19 cellular contexts compared by ENCODE assay signal in the genomic region with DNA sequence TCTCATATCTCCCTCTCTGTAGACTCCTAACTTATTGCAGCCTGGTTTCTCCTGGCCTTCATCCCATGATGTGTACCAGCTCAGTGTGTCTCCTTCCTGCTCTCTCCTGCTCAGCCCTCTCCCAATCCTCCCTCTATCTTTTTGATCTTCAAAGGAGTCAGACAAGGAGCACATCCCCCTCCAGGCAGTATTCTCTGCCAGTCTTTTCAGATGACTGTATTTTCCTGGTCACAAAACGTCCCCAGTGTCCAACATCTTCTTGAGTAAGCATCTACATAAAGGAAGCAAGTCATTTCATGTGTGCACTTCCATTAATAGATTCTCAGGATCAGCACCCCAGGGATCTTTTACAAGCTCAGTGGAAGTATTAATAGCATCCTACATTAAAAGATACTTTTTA.
A peak's percentile ranks its signal among the peaks of the same experiment; 100 is the strongest.
DNase-seq lines count a peak whose midpoint lies in the region; FAIRE-seq and TF ChIP-seq lines count a peak whose summit lies in the region.
"Had no signal": no experiment of that assay in that cellular context is flagged by ENCODE, and none has a peak within 500 bp of the region (broad histone marks: within the 10 kb centered on the region; RNA-seq: fewer than 3 reads in every experiment).

No MANE protein-coding gene starts in this region.

- intact Hi-C loops in left ventricle myocardium inferior (cut with micrococcal nuclease): no loop called here
- intact Hi-C loops in cardiac septum (cut with DNase I): no loop called here
- intact Hi-C loops in prostate gland (cut with DNase I): no loop called here

- H3K27me3 ChIP-seq in left ventricle myocardium inferior (ENCODE audit: low read depth) (no peaks in the 10 kb centered on the region), muscle layer of colon (ENCODE audit: control insufficient read depth in 1 of 2, insufficient read depth in 2 of 2, low read length in 2 of 2) (no peaks in the 10 kb centered on the region), stomach smooth muscle (ENCODE audit: control insufficient read depth in 1 of 2, insufficient read depth in 2 of 2, low read length in 2 of 2) (no peaks in the 10 kb centered on the region), prostate gland (replicated peaks; ENCODE audit: insufficient read depth) (no peaks in the 10 kb centered on the region)
- H3K27me3 ChIP-seq: SJSA1 had no signal

- peak overlapping the region; percentile 74 for H3K27ac ChIP-seq in left ventricle myocardium inferior (replicated peaks)
- peak overlapping the region; percentile 36 for H3K27ac ChIP-seq in muscle layer of colon (ENCODE audit: low read depth, low read length)
- H3K27ac ChIP-seq in stomach smooth muscle (ENCODE audit: low read length): peak overlapping the region; percentile 85
- H3K27ac ChIP-seq in prostate gland: no peak overlapping the region
- H3K27ac ChIP-seq: C4-2B, SJSA1 had no signal

- 18% methylated on average over 1 of the region's 1 CpG for WGBS in prostate gland

- H3K4me1 ChIP-seq in left ventricle myocardium inferior (peaks cover 94% of the 10 kb centered on the region), muscle layer of colon (ENCODE audit: insufficient read depth, low read length) (peaks cover 57% of the 10 kb centered on the region), stomach smooth muscle (ENCODE audit: control insufficient read depth, insufficient read depth, low read length) (peaks cover 39% of the 10 kb centered on the region), prostate gland (replicated peaks) (no peaks in the 10 kb centered on the region)

- DNase-seq in left ventricle myocardium inferior (no peak), cardiac septum (ENCODE audit: low spot score) (no peak), RPMI7951 (ENCODE audit: low read depth) (peak; percentile 76), prostate gland (ENCODE audit: low spot score) (no peak), RKO (ENCODE audit: low spot score) (no peak), RCC 7860 (ENCODE audit: low spot score) (no peak)
- DNase-seq: COR-L47, DMS 273 treated with DMSO at 0.1 percent for 48 hours, GF-D8, H9, Kasumi-1, NCI-H1105 treated with DMSO at 0.1 percent for 48 hours, NCI-H1694, NCI-H2227 treated with DMSO at 0.1 percent for 48 hours, NCI-H510A treated with DMSO at 0.1 percent for 48 hours had no signal

- no peak overlapping the region for H3K9ac ChIP-seq in muscle layer of colon (ENCODE audit: low read length)
- H3K9ac ChIP-seq in stomach smooth muscle (ENCODE audit: low read length in 2 of 2): no peak overlapping the region

- no peak for TF ChIP-seq POLR2A in prostate gland (IDR thresholded peaks at IDR 0.05)

- H3K4me3 ChIP-seq in left ventricle myocardium inferior (no peak overlapping the region), muscle layer of colon (ENCODE audit: low read depth in 1 of 2, low read length in 2 of 2) (no peak overlapping the region), stomach smooth muscle (ENCODE audit: low read length in 2 of 2) (no peak overlapping the region), prostate gland (no peak overlapping the region)
- H3K4me3 ChIP-seq: SJSA1 had no signal

- TF ChIP-seq CTCF in left ventricle myocardium inferior (IDR thresholded peaks at IDR 0.05; ENCODE audit: borderline replicate concordance) (no peak), prostate gland (IDR thresholded peaks at IDR 0.05) (no peak)

- no peak for FAIRE-seq in RCC 7860 (lab: Jason Lieb, UNC)

- H3K36me3 ChIP-seq in left ventricle myocardium inferior (no peaks in the 10 kb centered on the region), muscle layer of colon (ENCODE audit: insufficient read depth, low read length) (no peaks in the 10 kb centered on the region), stomach smooth muscle (ENCODE audit: control insufficient read depth in 2 of 2, insufficient read depth in 2 of 2, low read length in 2 of 2) (no peaks in the 10 kb centered on the region), prostate gland (no peaks in the 10 kb centered on the region)
- H3K36me3 ChIP-seq: SJSA1 had no signal

- H3K9me3 ChIP-seq in left ventricle myocardium inferior (replicated peaks) (peaks cover 3% of the 10 kb centered on the region), muscle layer of colon (ENCODE audit: low read length) (no peaks in the 10 kb centered on the region), stomach smooth muscle (ENCODE audit: control insufficient read depth in 2 of 2, low read length in 2 of 2) (no peaks in the 10 kb centered on the region), prostate gland (no peaks in the 10 kb centered on the region)
- H3K9me3 ChIP-seq: SJSA1 had no signal

Comparison
In these comparisons a context has a peak if more than half of its experiments do, and no peak if none do; other contexts are left out.
1. H3K27ac ChIP-seq: peak in left ventricle myocardium inferior (single experiment), muscle layer of colon (single experiment) and stomach smooth muscle (single experiment); none in prostate gland (0 of 2).